ENCODE assay signal across 8 cellular contexts in genomic region chr15:77959094-77959879, GRCh38.
DNase-seq lines count a peak whose midpoint lies in the region; ATAC-seq, FAIRE-seq and TF ChIP-seq lines count a peak whose summit lies in the region.

No MANE protein-coding gene starts in this region.

- H4K20me1 ChIP-seq in endothelial cell of umbilical vein (replicated peaks; ENCODE audit: control insufficient read depth, extremely low read depth, insufficient read depth, low read length), result no peaks in the 10 kb centered on the region

- POLR2A ChIA-PET in endothelial cell of umbilical vein (lab: Charles Lee), result interaction anchor here (0.6 kb wide), 1 partner anchor 111 kb away, joined by 3 read pairs; no protein-coding TSS in a partner anchor

- H3K9me3 Mint-ChIP-seq in activated CD8-positive, alpha-beta memory T cell treated with anti-CD3 and anti-CD28 coated beads, Interleukin-2, amount 10 ng/mL, durations not matched to agents 7 days and 5 days (ENCODE audit: low read depth), result no peaks in the 10 kb centered on the region

- dilution Hi-C loops in endothelial cell of umbilical vein (cut with MboI; ENCODE audit: extremely low pct_ligation_motif_present, low sequenced_read_pairs), result no loop called here

- H3K36me3 Mint-ChIP-seq in activated CD8-positive, alpha-beta memory T cell treated with anti-CD3 and anti-CD28 coated beads, Interleukin-2, amount 10 ng/mL, durations not matched to agents 7 days and 5 days, result peaks cover 2% of the 10 kb centered on the region

- H3K27ac Mint-ChIP-seq in activated CD8-positive, alpha-beta memory T cell treated with anti-CD3 and anti-CD28 coated beads, Interleukin-2, amount 10 ng/mL, durations not matched to agents 7 days and 5 days, result no peak overlapping the region

- no peak overlapping the region for H3K9ac ChIP-seq in endothelial cell of umbilical vein (replicated peaks; ENCODE audit: extremely low read depth, insufficient read depth, low read length)
- H3K9ac ChIP-seq in mucosa of stomach (ENCODE audit: low read length), result peak overlapping the region; percentile 6

- peak overlapping the region; percentile 31 for H3K4me2 ChIP-seq in endothelial cell of umbilical vein (ENCODE audit: insufficient read depth, low read length)

- no TSS peak for BruUV-seq in endothelial cell of umbilical vein (replicated peaks; lab: Mats Ljungman, UMichigan)

- H3K9me3 ChIP-seq in endothelial cell of umbilical vein (replicated peaks; ENCODE audit: control insufficient read depth, insufficient read depth, low read length), result no peaks in the 10 kb centered on the region
- no peaks in the 10 kb centered on the region for H3K9me3 ChIP-seq in mucosa of stomach (ENCODE audit: control insufficient read depth, low read length)

- peak overlapping the region; percentile 63 for H3K4me3 Mint-ChIP-seq in activated CD8-positive, alpha-beta memory T cell treated with anti-CD3 and anti-CD28 coated beads, Interleukin-2, amount 10 ng/mL, durations not matched to agents 7 days and 5 days

- H3K36me3 ChIP-seq in endothelial cell of umbilical vein (ENCODE audit: control insufficient read depth in 2 of 2, extremely low read depth in 1 of 2, insufficient read depth in 2 of 2, low read length in 2 of 2), result no peaks in the 10 kb centered on the region
- H3K36me3 ChIP-seq in mucosa of stomach (ENCODE audit: control insufficient read depth, insufficient read depth, low read length), result no peaks in the 10 kb centered on the region

- H3K9me1 ChIP-seq in endothelial cell of umbilical vein (replicated peaks; ENCODE audit: control insufficient read depth, extremely low read depth, insufficient read depth, low read length), result no peaks in the 10 kb centered on the region

- H3K4me3 ChIP-seq in endothelial cell of umbilical vein (replicated peaks in 1 of 3; ENCODE audit: insufficient read depth in 1 of 3, low read depth in 1 of 3, low read length in 3 of 3) (peak overlapping the region in 1 of 3 experiments; percentile 32), mucosa of stomach (ENCODE audit: low read length) (no peak overlapping the region)

- DNase-seq in SHP77 (lab: John Stamatoyannopoulos, UW), result peak; percentile 58 to 66
- no peak for DNase-seq in SHP77 treated with DMSO at 0.1 percent for 48 hours (lab: John Stamatoyannopoulos, UW)
- DNase-seq in NCI-H82 treated with DMSO at 0.1 percent for 48 hours (lab: John Stamatoyannopoulos, UW; ENCODE audit: unreplicated experiment), result peak; percentile 13
- peak; percentile 86 for DNase-seq in activated CD8-positive, alpha-beta memory T cell treated with anti-CD3 and anti-CD28 coated beads, Interleukin-2, amount 10 ng/mL, durations not matched to agents 7 days and 5 days
- peak; percentile 76 for DNase-seq in endothelial cell of umbilical vein (ENCODE audit: low read depth, low spot score)
- DNase-seq in stimulated activated CD8-positive, alpha-beta memory T cell treated with anti-CD3 and anti-CD28 coated beads, Interleukin-4, amount 100 ng/mL, for 24 hours (ENCODE audit: low read depth), result peak; percentile 59

- no peak for TF ChIP-seq POLR2A in endothelial cell of umbilical vein (IDR thresholded peaks at IDR 0.05; ENCODE audit: low read depth, low read length)

- ATAC-seq in HG03196 (IDR thresholded peaks at IDR 0.05; ENCODE audit: unreplicated experiment), result peak; percentile 70
- peak; percentile 98 for ATAC-seq in activated CD8-positive, alpha-beta memory T cell treated with anti-CD3 and anti-CD28 coated beads, Interleukin-2, amount 10 ng/mL, durations not matched to agents 7 days and 5 days

- intact Hi-C loops in endothelial cell of umbilical vein (cut with micrococcal nuclease), result loop anchor here (1.0 kb wide), 5 partner anchors 15 to 282 kb away; no protein-coding TSS in a partner anchor

- H3K27ac ChIP-seq in endothelial cell of umbilical vein (ENCODE audit: insufficient read depth, low read depth, low read length), result no peak overlapping the region

- H3K79me2 ChIP-seq in endothelial cell of umbilical vein (ENCODE audit: control insufficient read depth, insufficient read depth, low read length), result no peaks in the 10 kb centered on the region

- H3K4me1 Mint-ChIP-seq in activated CD8-positive, alpha-beta memory T cell treated with anti-CD3 and anti-CD28 coated beads, Interleukin-2, amount 10 ng/mL, durations not matched to agents 7 days and 5 days, result peaks cover 29% of the 10 kb centered on the region

- H3K27me3 ChIP-seq in endothelial cell of umbilical vein (ENCODE audit: control insufficient read depth in 2 of 2, insufficient read depth in 2 of 2, low read length in 2 of 2) (peaks cover 3 to 8% of the 10 kb centered on the region in 2 experiments), mucosa of stomach (ENCODE audit: control insufficient read depth, insufficient read depth, low read length) (no peaks in the 10 kb centered on the region)

- CTCF ChIA-PET in activated CD8-positive, alpha-beta memory T cell treated with anti-CD3 and anti-CD28 coated beads, Interleukin-2, amount 10 ng/mL, durations not matched to agents 7 days and 5 days (lab: Charles Lee), result interaction anchor here (0.6 to 7.2 kb wide), 36 partner anchors 8 to 743 kb away, joined by 3 to 189 read pairs (median 5); partner anchors contain the start of gene ACSBG1
- CTCF ChIA-PET in endothelial cell of umbilical vein (lab: Charles Lee), result interaction anchor here (0.7 to 4.8 kb wide), 23 partner anchors 12 to 307 kb away, joined by 3 to 109 read pairs (median 4); partner anchors contain the start of gene CIB2

- TF ChIP-seq CTCF in endothelial cell of umbilical vein (IDR thresholded peaks at IDR 0.05; ENCODE audit: extremely low read depth in 1 of 2, insufficient read depth in 1 of 2, low read depth in 1 of 2, low read length in 2 of 2), result peak; percentile 84 to 93

- H3K4me1 ChIP-seq in endothelial cell of umbilical vein (ENCODE audit: control insufficient read depth, extremely low read depth, insufficient read depth, low read length), result no peaks in the 10 kb centered on the region
- peaks cover 8% of the 10 kb centered on the region for H3K4me1 ChIP-seq in mucosa of stomach (ENCODE audit: control insufficient read depth, insufficient read depth, low read length)

- H2AFZ ChIP-seq in endothelial cell of umbilical vein (ENCODE audit: low read depth, low read length), result peak overlapping the region; percentile 45

- H3K27me3 Mint-ChIP-seq in activated CD8-positive, alpha-beta memory T cell treated with anti-CD3 and anti-CD28 coated beads, Interleukin-2, amount 10 ng/mL, durations not matched to agents 7 days and 5 days, result peaks cover 50% of the 10 kb centered on the region

- FAIRE-seq in endothelial cell of umbilical vein (lab: Jason Lieb, UNC), result peak; percentile 97

TF ChIP-seq in endothelial cell of umbilical vein, 7 proteins besides CTCF, POLR2A, EP300 and RAD21:
- TF ChIP-seq MYC (IDR thresholded peaks at IDR 0.05; ENCODE audit: low read depth, low read length) (no peak), POLR2AphosphoS5 (IDR thresholded peaks at IDR 0.05; ENCODE audit: insufficient read depth, low read depth, low read length) (no peak), JUN (IDR thresholded peaks at IDR 0.05; ENCODE audit: borderline replicate concordance, insufficient read depth, insufficient read length, low read depth) (no peak), GATA2 (IDR thresholded peaks at IDR 0.05; ENCODE audit: insufficient read depth, insufficient read length, low read depth, low read length) (no peak), EZH2 (IDR thresholded peaks at IDR 0.05; ENCODE audit: borderline replicate concordance, low read depth, low read length, severe bottlenecking) (no peak), FOS (IDR thresholded peaks at IDR 0.05; ENCODE audit: borderline replicate concordance, insufficient read depth, low read length) (no peak), MAX (IDR thresholded peaks at IDR 0.05; ENCODE audit: insufficient read depth, insufficient read length) (no peak)
